ENCODE assay signal across 22 cellular contexts in the genomic region with DNA sequence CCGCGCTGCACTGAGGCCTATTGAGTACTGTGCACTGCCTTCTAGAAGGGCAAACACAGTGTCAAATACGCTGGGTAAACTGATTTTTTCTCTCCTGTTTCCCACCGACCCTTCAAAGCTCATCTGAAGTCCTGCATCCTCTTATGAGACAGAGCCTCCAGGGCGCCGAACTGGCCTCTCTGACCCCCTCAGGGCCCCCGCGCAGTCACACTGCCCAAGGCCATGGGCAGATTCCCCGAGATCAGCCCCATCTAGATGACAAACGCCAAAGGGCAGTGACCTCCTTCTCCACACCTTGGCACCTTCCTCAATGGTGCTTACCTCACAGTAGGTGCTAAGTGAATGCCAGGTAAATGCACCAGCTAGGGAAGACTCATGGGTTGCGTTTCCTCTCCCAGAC. TPM values are rescaled to one million over a fixed set of nuclear protein-coding genes. Genes with fewer than 3 reads are reported as not detected.
A peak's percentile ranks its signal among the peaks of the same experiment; 100 is the strongest.
DNase-seq lines count a peak whose midpoint lies in the region; ATAC-seq, FAIRE-seq and TF ChIP-seq lines count a peak whose summit lies in the region.
"Had no signal": no experiment of that assay in that cellular context is flagged by ENCODE, and none has a peak within 500 bp of the region (broad histone marks: within the 10 kb centered on the region; RNA-seq: fewer than 3 reads in every experiment).

No MANE protein-coding gene starts in this region.

- H3K4me1 ChIP-seq in BLaER1 = peaks cover 25% of the 10 kb centered on the region
- H3K4me1 ChIP-seq: A549, BE2C, Caco-2 had no signal

- H3K36me3 ChIP-seq in BLaER1 = peaks cover 13% of the 10 kb centered on the region
- H3K36me3 ChIP-seq: BE2C had no signal

- H3K9me3 Mint-ChIP-seq in activated CD4-positive, alpha-beta T cell treated with anti-CD3 and anti-CD28 coated beads, Interleukin-2, amount 10 ng/mL, durations not matched to agents 7 days and 5 days = no peaks in the 10 kb centered on the region
- H3K9me3 Mint-ChIP-seq in endothelial cell (ENCODE audit: unreplicated experiment) = no peaks in the 10 kb centered on the region
- H3K9me3 Mint-ChIP-seq: CD8-positive, alpha-beta T cell; GM23338 had no signal

- POLR2A ChIA-PET in activated CD4-positive, alpha-beta T cell treated with anti-CD3 and anti-CD28 coated beads, Interleukin-2, amount 10 ng/mL, durations not matched to agents 7 days and 5 days (lab: Charles Lee) = no interaction called here

- H3K9ac ChIP-seq in BLaER1 = no peak overlapping the region

- peak; percentile 45 for FAIRE-seq in GM12891 (lab: Jason Lieb, UNC)
- FAIRE-seq: A549, G401.6 had no signal

- no peak overlapping the region for H3K27ac ChIP-seq in BLaER1
- H3K27ac ChIP-seq: A549 had no signal

- H3K9me3 ChIP-seq in BLaER1 = no peaks in the 10 kb centered on the region
- no peaks in the 10 kb centered on the region for H3K9me3 ChIP-seq in T-helper 17 cell (ENCODE audit: control insufficient read depth, low read length, poor library complexity, severe bottlenecking)
- H3K9me3 ChIP-seq: A549, BE2C, Caco-2 had no signal

- no peak for TF ChIP-seq POLR2A in GM12891 (IDR thresholded peaks at IDR 0.05; ENCODE audit: low read depth, low read length)

- no peak overlapping the region for H3K4me3 ChIP-seq in BLaER1
- H3K4me3 ChIP-seq: A549, GM23338 had no signal

- no peaks in the 10 kb centered on the region for H4K20me1 ChIP-seq in BLaER1

- H3K27ac Mint-ChIP-seq in activated CD4-positive, alpha-beta T cell treated with anti-CD3 and anti-CD28 coated beads, Interleukin-2, amount 10 ng/mL, durations not matched to agents 7 days and 5 days = peak overlapping the region; percentile 57
- H3K27ac Mint-ChIP-seq in endothelial cell (ENCODE audit: unreplicated experiment) (peak overlapping the region; percentile 85), T-helper 17 cell (no peak overlapping the region)
- H3K27ac Mint-ChIP-seq: CD8-positive, alpha-beta T cell; GM23338 had no signal

- H3K4me1 Mint-ChIP-seq in activated CD4-positive, alpha-beta T cell treated with anti-CD3 and anti-CD28 coated beads, Interleukin-2, amount 10 ng/mL, durations not matched to agents 7 days and 5 days = peaks cover 58% of the 10 kb centered on the region
- peaks cover 39% of the 10 kb centered on the region for H3K4me1 Mint-ChIP-seq in endothelial cell (ENCODE audit: unreplicated experiment)
- peaks cover 11% of the 10 kb centered on the region for H3K4me1 Mint-ChIP-seq in T-helper 17 cell
- H3K4me1 Mint-ChIP-seq: H9 had no signal

- TF ChIP-seq CTCF in endothelial cell (IDR thresholded peaks at IDR 0.05; ENCODE audit: unreplicated experiment) = no peak

- no peak overlapping the region for H3K4me3 Mint-ChIP-seq in activated CD4-positive, alpha-beta T cell treated with anti-CD3 and anti-CD28 coated beads, Interleukin-2, amount 10 ng/mL, durations not matched to agents 7 days and 5 days
- peak overlapping the region; percentile 52 for H3K4me3 Mint-ChIP-seq in endothelial cell (ENCODE audit: unreplicated experiment)
- no peak overlapping the region for H3K4me3 Mint-ChIP-seq in T-helper 17 cell
- H3K4me3 Mint-ChIP-seq: CD8-positive, alpha-beta T cell; GM23338; H9 had no signal

- CTCF ChIA-PET in activated CD4-positive, alpha-beta T cell treated with anti-CD3 and anti-CD28 coated beads, Interleukin-2, amount 10 ng/mL, durations not matched to agents 7 days and 5 days (lab: Charles Lee) = no interaction called here

- ATAC-seq in HG03280 (IDR thresholded peaks at IDR 0.05; ENCODE audit: unreplicated experiment) (no peak), T-helper 17 cell (no peak)
- ATAC-seq: A549; CD8-positive, alpha-beta T cell; GM23338; HCT116 had no signal

- H3K4me2 ChIP-seq in BLaER1 = 0 out of 2 replicates have a peak overlapping the region, but pooled peaks have one; percentile 11
- H3K4me2 ChIP-seq: A549, GM23338 had no signal

- no peak for DNase-seq in activated CD4-positive, alpha-beta T cell treated with anti-CD3 and anti-CD28 coated beads, Interleukin-2, amount 10 ng/mL, durations not matched to agents 7 days and 5 days
- no peak for DNase-seq in activated CD4-positive, alpha-beta T cell treated with anti-CD3 and anti-CD28 coated beads for 1 hour
- DNase-seq in GM12891 (ENCODE audit: insufficient read length, low spot score) (no peak), endothelial cell (ENCODE audit: low spot score) (no peak), T1000 (lab: John Stamatoyannopoulos, UW) (no peak), T-helper 17 cell (no peak)
- DNase-seq: 8988T; ACHN; AML-193; BE2C; C1 segment of cervical spinal cord; Caco-2; CD8-positive, alpha-beta T cell; DMS153; DND-41; H9 had no signal

- H3K36me3 Mint-ChIP-seq in activated CD4-positive, alpha-beta T cell treated with anti-CD3 and anti-CD28 coated beads, Interleukin-2, amount 10 ng/mL, durations not matched to agents 7 days and 5 days (ENCODE audit: low read depth) = peaks cover 20% of the 10 kb centered on the region
- H3K36me3 Mint-ChIP-seq in endothelial cell (ENCODE audit: low read depth, unreplicated experiment) = no peaks in the 10 kb centered on the region
- H3K36me3 Mint-ChIP-seq in T-helper 17 cell (ENCODE audit: low read depth) = no peaks in the 10 kb centered on the region
- H3K36me3 Mint-ChIP-seq: CD8-positive, alpha-beta T cell had no signal

- no peaks in the 10 kb centered on the region for H3K27me3 Mint-ChIP-seq in activated CD4-positive, alpha-beta T cell treated with anti-CD3 and anti-CD28 coated beads, Interleukin-2, amount 10 ng/mL, durations not matched to agents 7 days and 5 days
- peaks cover 7% of the 10 kb centered on the region for H3K27me3 Mint-ChIP-seq in endothelial cell (ENCODE audit: unreplicated experiment)
- no peaks in the 10 kb centered on the region for H3K27me3 Mint-ChIP-seq in T-helper 17 cell

- no peaks in the 10 kb centered on the region for H3K27me3 ChIP-seq in BLaER1
- H3K27me3 ChIP-seq: BE2C had no signal

TF ChIP-seq in GM12891, 5 proteins besides CTCF, POLR2A, EP300 and RAD21:
- TF ChIP-seq SPI1 (IDR thresholded peaks at IDR 0.05; ENCODE audit: low read depth, low read length) (no peak), POLR2AphosphoS5 (IDR thresholded peaks at IDR 0.05; ENCODE audit: low read depth, low read length) (peak; percentile 27; the same call in 1 of the 2 replicates)

RNA-seq across cellular contexts. Expression of gene CHST7, which starts 34.4 kb away (rescaled TPM):
- total RNA-seq in activated CD4-positive, alpha-beta T cell treated with anti-CD3 and anti-CD28 coated beads, Interleukin-2, amount 10 ng/mL, durations not matched to agents 7 days and 5 days = 1 to 10 TPM; 8.4 to 9.9 TPM
- polyA plus RNA-seq in GM12891 (2012; ENCODE audit: low read depth, missing spikeins) = 5.2 TPM
- 54.6 TPM for total RNA-seq in endothelial cell (ENCODE audit: unreplicated experiment)
- 1 to 10 TPM; 6.3 to 6.6 TPM for total RNA-seq in T-helper 17 cell
